In genomic region chr15:74135041-74135565, GRCh38 we compare ENCODE assay signal across 14 cellular contexts. TPM values are rescaled to one million over a fixed set of nuclear protein-coding genes. Genes with fewer than 3 reads are reported as not detected.
DNase-seq lines count a peak whose midpoint lies in the region; ATAC-seq and TF ChIP-seq lines count a peak whose summit lies in the region.
"Had no signal": no experiment of that assay in that cellular context is flagged by ENCODE, and none has a peak within 500 bp of the region (broad histone marks: within the 10 kb centered on the region; RNA-seq: fewer than 3 reads in every experiment).

No MANE protein-coding gene starts in this region.

- no peak overlapping the region for H4K8ac ChIP-seq in mesenchymal stem cell (ENCODE audit: low read length)

- H3K18ac ChIP-seq in mesenchymal stem cell (ENCODE audit: low read depth in 1 of 2, low read length in 2 of 2) = no peak overlapping the region

- no peak overlapping the region for H2BK120ac ChIP-seq in mesenchymal stem cell (ENCODE audit: low read depth, low read length)

- H2BK5ac ChIP-seq in mesenchymal stem cell (ENCODE audit: low read depth, low read length, poor library complexity, severe bottlenecking) = no peak overlapping the region

- TF ChIP-seq CTCF in natural killer cell (IDR thresholded peaks at IDR 0.05) = no peak
- no peak for TF ChIP-seq CTCF in activated CD8-positive, alpha-beta T cell treated with anti-CD3 and anti-CD28 coated beads for 36 hours (IDR thresholded peaks at IDR 0.05)

- peak overlapping the region in 1 of 2 experiments; percentile 10 for H2BK12ac ChIP-seq in mesenchymal stem cell (ENCODE audit: low read length in 2 of 2)

- H3K9ac ChIP-seq in mesenchymal stem cell (ENCODE audit: low read length) = no peak overlapping the region

- intact Hi-C loops in natural killer cell (cut with micrococcal nuclease) = no loop called here
- intact Hi-C loops in activated CD8-positive, alpha-beta T cell treated with anti-CD3 and anti-CD28 coated beads for 36 hours (cut with micrococcal nuclease) = no loop called here

- H3K27ac Mint-ChIP-seq in natural killer cell = no peak overlapping the region
- no peak overlapping the region for H3K27ac Mint-ChIP-seq in natural killer cell treated with Interleukin-12 subunit alpha and Interleukin-12 subunit beta and Interleukin-15 and Interleukin-18, amount 100 ng/mL, for 72 hours
- H3K27ac Mint-ChIP-seq in activated CD8-positive, alpha-beta T cell treated with anti-CD3 and anti-CD28 coated beads for 36 hours = no peak overlapping the region

- 9% methylated on average over 25 of the region's 27 CpGs for WGBS in mesenchymal stem cell

- DNase-seq in natural killer cell (no peak), mesenchymal stem cell (no peak), NCI-H2171 treated with DMSO at 0.1 percent for 48 hours (lab: John Stamatoyannopoulos, UW) (no peak)
- no peak for DNase-seq in natural killer cell treated with Interleukin-12 subunit alpha and Interleukin-12 subunit beta and Interleukin-15 and Interleukin-18, amount 100 ng/mL, for 72 hours (ENCODE audit: low spot score)
- DNase-seq in activated CD8-positive, alpha-beta T cell treated with anti-CD3 and anti-CD28 coated beads for 36 hours = no peak
- DNase-seq: activated CD4-positive, alpha-beta T cell treated with anti-CD3 and anti-CD28 coated beads, Interleukin-2, amount 50 U/mL, for 4 hours; stimulated activated CD4-positive, alpha-beta T cell treated with anti-CD3 and anti-CD28 coated beads, Interleukin-2, amount 100 ng/mL, for 48 hours; stimulated activated naive CD4-positive, alpha-beta T cell treated with Interleukin-2 at 50 U/mL for 16 hours had no signal

- H2AK5ac ChIP-seq in mesenchymal stem cell (ENCODE audit: low read length, severe bottlenecking) = no peak overlapping the region

- H3K4ac ChIP-seq in mesenchymal stem cell (ENCODE audit: low read depth in 1 of 2, low read length in 2 of 2) = no peak overlapping the region

- H3K36me3 ChIP-seq in mesenchymal stem cell (ENCODE audit: control insufficient read depth in 1 of 2, insufficient read depth in 2 of 2, low read depth in 1 of 2, low read length in 2 of 2) = peaks cover 0 to 14% of the 10 kb centered on the region in 2 experiments

- CTCF ChIA-PET in activated CD8-positive, alpha-beta T cell treated with anti-CD3 and anti-CD28 coated beads for 36 hours (lab: Charles Lee) = interaction anchor here (0.7 to 3.4 kb wide), 3 partner anchors 82 to 186 kb away, joined by 3 to 19 read pairs (median 3); no protein-coding TSS in a partner anchor

- POLR2A ChIA-PET in activated CD8-positive, alpha-beta T cell treated with anti-CD3 and anti-CD28 coated beads for 36 hours (lab: Charles Lee) = no interaction called here

- no peak overlapping the region for H3K27ac ChIP-seq in mesenchymal stem cell (ENCODE audit: low read length, poor library complexity, severe bottlenecking)
- H3K27ac ChIP-seq: C4-2B had no signal

- H3K4me3 Mint-ChIP-seq in natural killer cell = peak overlapping the region; percentile 9
- no peak overlapping the region for H3K4me3 Mint-ChIP-seq in natural killer cell treated with Interleukin-12 subunit alpha and Interleukin-12 subunit beta and Interleukin-15 and Interleukin-18, amount 100 ng/mL, for 72 hours
- H3K4me3 Mint-ChIP-seq in activated CD8-positive, alpha-beta T cell treated with anti-CD3 and anti-CD28 coated beads for 36 hours = peak overlapping the region; percentile 15

- H3K4me1 Mint-ChIP-seq in natural killer cell = peaks cover 10% of the 10 kb centered on the region in 2 donors
- H3K4me1 Mint-ChIP-seq in natural killer cell treated with Interleukin-12 subunit alpha and Interleukin-12 subunit beta and Interleukin-15 and Interleukin-18, amount 100 ng/mL, for 72 hours (ENCODE audit: low read depth in 2 of 2) = peaks cover 4 to 17% of the 10 kb centered on the region in 2 donors
- peaks cover 35% of the 10 kb centered on the region for H3K4me1 Mint-ChIP-seq in activated CD8-positive, alpha-beta T cell treated with anti-CD3 and anti-CD28 coated beads for 36 hours (ENCODE audit: low read depth)

- H3K23ac ChIP-seq in mesenchymal stem cell (ENCODE audit: low read length in 2 of 2) = peak overlapping the region in 1 of 2 experiments; percentile 36

- peak overlapping the region; percentile 28 for H4K91ac ChIP-seq in mesenchymal stem cell (ENCODE audit: low read length)

- no peak overlapping the region for H3K4me3 ChIP-seq in mesenchymal stem cell (ENCODE audit: insufficient read depth in 1 of 2, low read depth in 1 of 2, low read length in 2 of 2)

- H2AFZ ChIP-seq in mesenchymal stem cell (ENCODE audit: low read depth, low read length) = no peak overlapping the region

- H3K9me3 Mint-ChIP-seq in natural killer cell = no peaks in the 10 kb centered on the region
- no peaks in the 10 kb centered on the region for H3K9me3 Mint-ChIP-seq in natural killer cell treated with Interleukin-12 subunit alpha and Interleukin-12 subunit beta and Interleukin-15 and Interleukin-18, amount 100 ng/mL, for 72 hours
- H3K9me3 Mint-ChIP-seq in activated CD8-positive, alpha-beta T cell treated with anti-CD3 and anti-CD28 coated beads for 36 hours = no peaks in the 10 kb centered on the region

- ATAC-seq in natural killer cell (no peak), HG02798 (IDR thresholded peaks at IDR 0.05; ENCODE audit: poor library complexity, unreplicated experiment) (no peak), HG03460 (IDR thresholded peaks at IDR 0.05; ENCODE audit: unreplicated experiment) (no peak), HG03565 (IDR thresholded peaks at IDR 0.05; ENCODE audit: unreplicated experiment) (no peak)
- ATAC-seq in natural killer cell treated with Interleukin-12 subunit alpha and Interleukin-12 subunit beta and Interleukin-15 and Interleukin-18, amount 100 ng/mL, for 72 hours = no peak
- no peak for ATAC-seq in activated CD8-positive, alpha-beta T cell treated with anti-CD3 and anti-CD28 coated beads for 36 hours

- no peak overlapping the region for H3K14ac ChIP-seq in mesenchymal stem cell (ENCODE audit: low read length in 2 of 2)

- H3K27me3 Mint-ChIP-seq in natural killer cell (ENCODE audit: low read depth in 2 of 2) = peaks cover 56 to 77% of the 10 kb centered on the region in 2 donors
- peaks cover 54 to 70% of the 10 kb centered on the region in 2 donors for H3K27me3 Mint-ChIP-seq in natural killer cell treated with Interleukin-12 subunit alpha and Interleukin-12 subunit beta and Interleukin-15 and Interleukin-18, amount 100 ng/mL, for 72 hours
- H3K27me3 Mint-ChIP-seq in activated CD8-positive, alpha-beta T cell treated with anti-CD3 and anti-CD28 coated beads for 36 hours = peaks cover 71% of the 10 kb centered on the region

- peak overlapping the region; percentile 3 for H2BK15ac ChIP-seq in mesenchymal stem cell (ENCODE audit: low read depth, poor library complexity, severe bottlenecking)

- no peaks in the 10 kb centered on the region for H3K79me1 ChIP-seq in mesenchymal stem cell (replicated peaks; ENCODE audit: low read length, poor library complexity, severe bottlenecking)

- peaks cover 52 to 71% of the 10 kb centered on the region in 2 experiments for H3K27me3 ChIP-seq in mesenchymal stem cell (ENCODE audit: control insufficient read depth in 1 of 2, insufficient read depth in 1 of 2, low read length in 2 of 2)

- H3K4me2 ChIP-seq in mesenchymal stem cell (ENCODE audit: low read length, poor library complexity, severe bottlenecking) = no peak overlapping the region

- no peaks in the 10 kb centered on the region for H3K9me3 ChIP-seq in mesenchymal stem cell (ENCODE audit: control insufficient read depth, low read length)

- H3K4me1 ChIP-seq in mesenchymal stem cell (ENCODE audit: control insufficient read depth, insufficient read depth, low read depth, low read length) = peaks cover 28% of the 10 kb centered on the region

- no peaks in the 10 kb centered on the region for H3K36me3 Mint-ChIP-seq in natural killer cell
- no peaks in the 10 kb centered on the region for H3K36me3 Mint-ChIP-seq in natural killer cell treated with Interleukin-12 subunit alpha and Interleukin-12 subunit beta and Interleukin-15 and Interleukin-18, amount 100 ng/mL, for 72 hours
- H3K36me3 Mint-ChIP-seq in activated CD8-positive, alpha-beta T cell treated with anti-CD3 and anti-CD28 coated beads for 36 hours (ENCODE audit: low read depth) = no peaks in the 10 kb centered on the region

RNA-seq across cellular contexts. Expression of gene ISLR2, which starts 4.7 kb away (rescaled TPM):
- not detected for total RNA-seq in natural killer cell
- total RNA-seq in natural killer cell treated with Interleukin-12 subunit alpha and Interleukin-12 subunit beta and Interleukin-15 and Interleukin-18, amount 100 ng/mL, for 72 hours = not detected
- total RNA-seq in activated CD8-positive, alpha-beta T cell treated with anti-CD3 and anti-CD28 coated beads for 36 hours = not detected
- not detected for polyA plus RNA-seq in mesenchymal stem cell (2013, experiment 1 of 2)
- not detected for polyA plus RNA-seq in mesenchymal stem cell (2013, experiment 2 of 2)
- total RNA-seq: mononuclear cell, renal cortical epithelial cell had no signal

RNA-seq across cellular contexts. Expression of gene ISLR, which starts 38.4 kb away (rescaled TPM):
- total RNA-seq in natural killer cell = not detected
- not detected for total RNA-seq in natural killer cell treated with Interleukin-12 subunit alpha and Interleukin-12 subunit beta and Interleukin-15 and Interleukin-18, amount 100 ng/mL, for 72 hours
- total RNA-seq in activated CD8-positive, alpha-beta T cell treated with anti-CD3 and anti-CD28 coated beads for 36 hours = not detected
- 4.7 TPM for polyA plus RNA-seq in mesenchymal stem cell (2013, experiment 1 of 2)
- polyA plus RNA-seq in mesenchymal stem cell (2013, experiment 2 of 2) = 3.5 TPM
- total RNA-seq: mononuclear cell had no signal

RNA-seq across cellular contexts. Expression of gene GOLGA6A, which starts 52.8 kb away (rescaled TPM):
- total RNA-seq in natural killer cell = under 1 TPM in 2 of 3 donors, not detected in 1; 0.16 to 0.82 TPM
- not detected for total RNA-seq in natural killer cell treated with Interleukin-12 subunit alpha and Interleukin-12 subunit beta and Interleukin-15 and Interleukin-18, amount 100 ng/mL, for 72 hours
- total RNA-seq in activated CD8-positive, alpha-beta T cell treated with anti-CD3 and anti-CD28 coated beads for 36 hours = not detected
- polyA plus RNA-seq in mesenchymal stem cell (2013, experiment 1 of 2) = not detected
- polyA plus RNA-seq in mesenchymal stem cell (2013, experiment 2 of 2) = 0.03 TPM
- total RNA-seq: mononuclear cell had no signal
